In the genomic region with DNA sequence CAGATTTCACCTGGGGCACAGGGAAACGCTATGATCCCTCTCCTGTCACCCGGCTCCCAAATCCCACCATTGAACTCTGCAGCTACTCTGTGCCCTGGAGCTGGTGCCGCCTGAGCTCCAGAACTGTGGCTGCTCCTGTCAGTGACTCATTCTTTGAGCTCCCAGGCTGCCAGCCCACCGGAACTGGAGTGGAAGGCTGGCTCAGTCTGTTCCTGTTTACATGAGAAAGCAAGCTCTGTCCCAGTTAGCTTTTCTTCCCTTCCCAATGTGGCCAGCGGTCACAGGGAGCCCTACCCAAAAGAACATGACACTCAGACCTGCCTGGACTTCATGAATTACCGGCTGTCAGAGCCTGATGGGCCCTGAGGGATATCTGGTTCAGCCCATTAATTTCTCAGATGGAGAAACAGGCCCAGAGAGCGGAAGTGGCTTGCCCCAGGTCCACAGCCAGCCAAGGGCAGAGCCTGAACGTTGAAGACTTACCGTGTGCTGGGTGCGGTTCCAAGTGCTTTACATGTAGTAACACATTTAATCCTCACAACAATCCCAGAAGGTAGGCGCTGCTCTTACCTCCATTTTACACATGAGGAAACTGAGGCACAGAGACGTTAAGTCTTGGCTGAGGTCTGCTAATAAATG, we compare ENCODE assay signal across 9 cellular contexts. TPM values are rescaled to one million over a fixed set of nuclear protein-coding genes. Genes with fewer than 3 reads are reported as not detected.
DNase-seq lines count a peak whose midpoint lies in the region; ATAC-seq and TF ChIP-seq lines count a peak whose summit lies in the region.
"Had no signal": no experiment of that assay in that cellular context is flagged by ENCODE, and none has a peak within 500 bp of the region (broad histone marks: within the 10 kb centered on the region; RNA-seq: fewer than 3 reads in every experiment).

No MANE protein-coding gene starts in this region.

- no peaks in the 10 kb centered on the region for H3K36me3 ChIP-seq in prostate gland
- H3K36me3 ChIP-seq in vagina: no peaks in the 10 kb centered on the region
- H3K36me3 ChIP-seq: ascending aorta had no signal

- no peak for TF ChIP-seq CTCF in foreskin fibroblast (IDR thresholded peaks at IDR 0.05; ENCODE audit: low read depth, low read length)
- no peak for TF ChIP-seq CTCF in prostate gland (IDR thresholded peaks at IDR 0.05)
- no peak for TF ChIP-seq CTCF in vagina (IDR thresholded peaks at IDR 0.05)

- WGBS in prostate gland: 51% methylated on average over 12 of the region's 12 CpGs

- intact Hi-C loops in prostate gland (cut with DNase I) (no loop called here), vagina (cut with DNase I) (no loop called here)

- no peak for TF ChIP-seq POLR2A in prostate gland (IDR thresholded peaks at IDR 0.05)
- TF ChIP-seq POLR2A in vagina (IDR thresholded peaks at IDR 0.05): no peak

- H3K9me3 ChIP-seq in prostate gland: no peaks in the 10 kb centered on the region
- H3K9me3 ChIP-seq in vagina: no peaks in the 10 kb centered on the region
- H3K9me3 ChIP-seq: ascending aorta had no signal

- H3K27me3 ChIP-seq in prostate gland (replicated peaks; ENCODE audit: insufficient read depth) (no peaks in the 10 kb centered on the region), vagina (no peaks in the 10 kb centered on the region)
- H3K27me3 ChIP-seq: ascending aorta had no signal

- H3K27ac ChIP-seq in prostate gland (no peak overlapping the region), vagina (no peak overlapping the region)
- H3K27ac ChIP-seq: ascending aorta had no signal

- no peaks in the 10 kb centered on the region for H3K4me1 ChIP-seq in prostate gland (replicated peaks)
- peaks cover 9% of the 10 kb centered on the region for H3K4me1 ChIP-seq in vagina
- H3K4me1 ChIP-seq: ascending aorta had no signal

- H3K4me3 ChIP-seq in foreskin fibroblast (ENCODE audit: low read depth in 1 of 2, low read length in 2 of 2): no peak overlapping the region
- no peak overlapping the region for H3K4me3 ChIP-seq in prostate gland
- H3K4me3 ChIP-seq in vagina: no peak overlapping the region
- H3K4me3 ChIP-seq: ascending aorta had no signal

- ATAC-seq in SK-N-SH treated with all-trans-retinoic acid at 6 μM for 48 hours: peak; percentile 99

- DNase-seq in GM04504 (ENCODE audit: low read depth) (peak; percentile 30), foreskin fibroblast (peak; percentile 64 to 82), prostate gland (ENCODE audit: low spot score) (peak; percentile 16), vagina (ENCODE audit: extremely low spot score in 2 of 2) (no peak), DMS 273 treated with DMSO at 0.1 percent for 48 hours (lab: John Stamatoyannopoulos, UW) (no peak), NCI-H128 (lab: John Stamatoyannopoulos, UW; ENCODE audit: unreplicated experiment) (no peak)
- no peak for DNase-seq in effector CD8-positive, alpha-beta T cell (lab: John Stamatoyannopoulos, UW)

TF ChIP-seq in SK-N-SH treated with all-trans-retinoic acid at 6 μM for 48 hours, 23 proteins besides CTCF, POLR2A, EP300 and RAD21:
- TF ChIP-seq ISL1 (CRISPR knock-in tag; IDR thresholded peaks at IDR 0.05): no peak
- no peak for TF ChIP-seq ZC3H10 (CRISPR knock-in tag; IDR thresholded peaks at IDR 0.05)
- TF ChIP-seq, protein P1, sequence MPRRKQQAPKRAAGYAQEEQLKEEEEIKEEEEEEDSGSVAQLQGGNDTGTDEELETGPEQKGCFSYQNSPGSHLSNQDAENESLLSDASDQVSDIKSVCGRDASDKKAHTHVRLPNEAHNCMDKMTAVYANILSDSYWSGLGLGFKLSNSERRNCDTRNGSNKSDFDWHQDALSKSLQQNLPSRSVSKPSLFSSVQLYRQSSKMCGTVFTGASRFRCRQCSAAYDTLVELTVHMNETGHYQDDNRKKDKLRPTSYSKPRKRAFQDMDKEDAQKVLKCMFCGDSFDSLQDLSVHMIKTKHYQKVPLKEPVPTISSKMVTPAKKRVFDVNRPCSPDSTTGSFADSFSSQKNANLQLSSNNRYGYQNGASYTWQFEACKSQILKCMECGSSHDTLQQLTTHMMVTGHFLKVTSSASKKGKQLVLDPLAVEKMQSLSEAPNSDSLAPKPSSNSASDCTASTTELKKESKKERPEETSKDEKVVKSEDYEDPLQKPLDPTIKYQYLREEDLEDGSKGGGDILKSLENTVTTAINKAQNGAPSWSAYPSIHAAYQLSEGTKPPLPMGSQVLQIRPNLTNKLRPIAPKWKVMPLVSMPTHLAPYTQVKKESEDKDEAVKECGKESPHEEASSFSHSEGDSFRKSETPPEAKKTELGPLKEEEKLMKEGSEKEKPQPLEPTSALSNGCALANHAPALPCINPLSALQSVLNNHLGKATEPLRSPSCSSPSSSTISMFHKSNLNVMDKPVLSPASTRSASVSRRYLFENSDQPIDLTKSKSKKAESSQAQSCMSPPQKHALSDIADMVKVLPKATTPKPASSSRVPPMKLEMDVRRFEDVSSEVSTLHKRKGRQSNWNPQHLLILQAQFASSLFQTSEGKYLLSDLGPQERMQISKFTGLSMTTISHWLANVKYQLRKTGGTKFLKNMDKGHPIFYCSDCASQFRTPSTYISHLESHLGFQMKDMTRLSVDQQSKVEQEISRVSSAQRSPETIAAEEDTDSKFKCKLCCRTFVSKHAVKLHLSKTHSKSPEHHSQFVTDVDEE (CRISPR knock-in tag; IDR thresholded peaks at IDR 0.05): no peak
- no peak for TF ChIP-seq ZFP3 (CRISPR knock-in tag; IDR thresholded peaks at IDR 0.05)
- TF ChIP-seq CSDC2 (CRISPR knock-in tag; IDR thresholded peaks at IDR 0.05): no peak
- TF ChIP-seq ZNF565 (CRISPR knock-in tag; conservative IDR thresholded peaks at IDR 0.05; ENCODE audit: low read depth): no peak
- TF ChIP-seq, protein P2, sequence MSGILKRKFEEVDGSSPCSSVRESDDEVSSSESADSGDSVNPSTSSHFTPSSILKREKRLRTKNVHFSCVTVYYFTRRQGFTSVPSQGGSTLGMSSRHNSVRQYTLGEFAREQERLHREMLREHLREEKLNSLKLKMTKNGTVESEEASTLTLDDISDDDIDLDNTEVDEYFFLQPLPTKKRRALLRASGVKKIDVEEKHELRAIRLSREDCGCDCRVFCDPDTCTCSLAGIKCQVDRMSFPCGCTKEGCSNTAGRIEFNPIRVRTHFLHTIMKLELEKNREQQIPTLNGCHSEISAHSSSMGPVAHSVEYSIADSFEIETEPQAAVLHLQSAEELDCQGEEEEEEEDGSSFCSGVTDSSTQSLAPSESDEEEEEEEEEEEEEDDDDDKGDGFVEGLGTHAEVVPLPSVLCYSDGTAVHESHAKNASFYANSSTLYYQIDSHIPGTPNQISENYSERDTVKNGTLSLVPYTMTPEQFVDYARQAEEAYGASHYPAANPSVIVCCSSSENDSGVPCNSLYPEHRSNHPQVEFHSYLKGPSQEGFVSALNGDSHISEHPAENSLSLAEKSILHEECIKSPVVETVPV (CRISPR knock-in tag; IDR thresholded peaks at IDR 0.05): no peak
- no peak for TF ChIP-seq ZNF70 (CRISPR knock-in tag; IDR thresholded peaks at IDR 0.05)
- TF ChIP-seq ZNF8 (CRISPR knock-in tag; IDR thresholded peaks at IDR 0.05): no peak
- TF ChIP-seq ZFP30 (CRISPR knock-in tag; IDR thresholded peaks at IDR 0.05): no peak

RNA-seq across cellular contexts. Expression of a gene that starts 23.8 kb away (rescaled TPM):
- total RNA-seq in prostate gland: 1 to 10 TPM in 1 of 2 donors, under 1 TPM in 1; 0.82 to 1.1 TPM
- not detected for total RNA-seq in vagina
- total RNA-seq: ascending aorta had no signal

RNA-seq across cellular contexts. Expression of a gene that starts 41.8 kb away (rescaled TPM):
- total RNA-seq in prostate gland: 1 to 10 TPM in 1 of 2 donors, under 1 TPM in 1; 0.77 to 4.8 TPM
- 0.49 TPM for total RNA-seq in vagina

RNA-seq across cellular contexts. Expression of a gene that starts 51.2 kb away (rescaled TPM):
- total RNA-seq in prostate gland (1 to 10 TPM; 3.2 to 6.5 TPM), vagina (26.8 TPM)

Comparison
In these comparisons a context has a peak if more than half of its experiments do, and no peak if none do; other contexts are left out.
1. DNase-seq: peak in GM04504 (single experiment), foreskin fibroblast (2 of 2) and prostate gland (single experiment); none in vagina (0 of 2), DMS 273 treated with DMSO at 0.1 percent for 48 hours (single experiment), effector CD8-positive, alpha-beta T cell (single experiment) and NCI-H128 (single experiment).